Comparison of ENCODE assay signal across 8 cellular contexts in the genomic region with DNA sequence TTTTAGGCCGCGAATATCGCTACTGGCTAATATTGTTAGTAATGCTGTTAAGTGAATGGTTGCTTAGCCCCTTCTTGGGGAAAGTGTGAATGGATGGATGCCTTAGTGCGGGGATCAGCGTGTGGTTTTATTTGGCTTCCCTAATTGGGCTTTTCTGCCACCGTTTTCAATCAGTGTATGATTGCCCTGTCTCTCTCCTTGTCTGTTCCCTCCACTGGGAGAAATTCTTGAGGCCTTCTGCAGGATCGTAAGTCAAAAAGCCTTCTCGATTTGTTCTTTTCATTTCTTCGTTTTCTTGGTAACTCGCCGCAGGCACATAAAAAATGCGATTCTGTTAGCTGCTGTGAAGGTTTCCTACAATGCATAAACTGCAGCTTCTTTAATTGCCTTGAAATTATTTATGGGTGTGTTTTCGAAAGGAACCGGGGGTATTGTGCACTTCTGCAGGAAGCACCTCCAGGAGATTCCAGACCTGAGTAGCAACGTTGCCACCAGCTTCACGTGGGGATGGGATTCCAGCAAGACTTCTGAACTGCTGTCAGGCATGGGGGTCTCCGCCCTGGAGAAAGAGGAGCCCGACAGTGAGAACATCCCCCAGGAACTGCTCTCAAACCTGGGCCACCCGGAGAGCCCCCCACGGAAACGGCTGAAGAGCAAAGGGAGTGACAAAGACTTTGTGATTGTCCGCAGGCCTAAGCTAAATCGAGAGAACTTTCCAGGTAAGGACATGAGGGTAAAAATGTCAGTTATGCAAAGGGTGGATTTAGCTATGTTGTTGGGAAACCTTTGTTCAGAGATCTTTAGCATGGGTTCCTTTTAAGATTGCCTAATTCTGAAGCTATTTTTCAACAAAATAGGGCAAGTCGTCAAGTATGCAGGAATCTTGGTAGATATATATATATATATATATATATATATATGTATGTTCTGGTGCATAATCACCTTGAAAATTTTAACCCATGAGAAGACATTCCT. TPM values are rescaled to one million over a fixed set of nuclear protein-coding genes. Genes with fewer than 3 reads are reported as not detected.
DNase-seq lines count a peak whose midpoint lies in the region; ATAC-seq lines count a peak whose summit lies in the region.

No MANE protein-coding gene starts in this region.

- peak overlapping the region; percentile 88 for H3K27ac Mint-ChIP-seq in activated naive CD4-positive, alpha-beta T cell treated with anti-CD3 and anti-CD28 coated beads, Interleukin-2, amount 50 U/mL, for 24 hours
- peak overlapping the region; percentile 84 for H3K27ac Mint-ChIP-seq in activated CD4-positive, alpha-beta memory T cell treated with anti-CD3 and anti-CD28 coated beads for 36 hours

- peaks cover 22% of the 10 kb centered on the region for H3K36me3 Mint-ChIP-seq in activated naive CD4-positive, alpha-beta T cell treated with anti-CD3 and anti-CD28 coated beads, Interleukin-2, amount 50 U/mL, for 24 hours
- H3K36me3 Mint-ChIP-seq in activated CD4-positive, alpha-beta memory T cell treated with anti-CD3 and anti-CD28 coated beads for 36 hours, result peaks cover 49% of the 10 kb centered on the region

- CTCF ChIA-PET in activated CD4-positive, alpha-beta memory T cell treated with anti-CD3 and anti-CD28 coated beads for 36 hours (lab: Charles Lee), result interaction anchor here (0.8 to 2.2 kb wide), 3 partner anchors 74 to 90 kb away, joined by 3 to 7 read pairs (median 7); partner anchors contain the start of gene NADK2

- peak overlapping the region; percentile 92 for H3K4me3 Mint-ChIP-seq in activated naive CD4-positive, alpha-beta T cell treated with anti-CD3 and anti-CD28 coated beads, Interleukin-2, amount 50 U/mL, for 24 hours
- H3K4me3 Mint-ChIP-seq in activated CD4-positive, alpha-beta memory T cell treated with anti-CD3 and anti-CD28 coated beads for 36 hours, result peak overlapping the region; percentile 95

- ATAC-seq in HG03520 (IDR thresholded peaks at IDR 0.05; ENCODE audit: unreplicated experiment), result peak; percentile 0
- ATAC-seq in Right ventricle myocardium superior (ENCODE audit: poor library complexity), result peak; percentile 13
- no peak for ATAC-seq in GM21423 (IDR thresholded peaks at IDR 0.05; ENCODE audit: unreplicated experiment)

- H3K4me1 Mint-ChIP-seq in activated naive CD4-positive, alpha-beta T cell treated with anti-CD3 and anti-CD28 coated beads, Interleukin-2, amount 50 U/mL, for 24 hours, result peaks cover 71% of the 10 kb centered on the region
- peaks cover 64% of the 10 kb centered on the region for H3K4me1 Mint-ChIP-seq in activated CD4-positive, alpha-beta memory T cell treated with anti-CD3 and anti-CD28 coated beads for 36 hours (ENCODE audit: low read depth)

- no peaks in the 10 kb centered on the region for H3K27me3 Mint-ChIP-seq in activated naive CD4-positive, alpha-beta T cell treated with anti-CD3 and anti-CD28 coated beads, Interleukin-2, amount 50 U/mL, for 24 hours
- H3K27me3 Mint-ChIP-seq in activated CD4-positive, alpha-beta memory T cell treated with anti-CD3 and anti-CD28 coated beads for 36 hours, result no peaks in the 10 kb centered on the region

- no peak for DNase-seq in activated naive CD4-positive, alpha-beta T cell (lab: John Stamatoyannopoulos, UW)
- DNase-seq in activated CD4-positive, alpha-beta memory T cell treated with anti-CD3 and anti-CD28 coated beads for 36 hours, result no peak
- no peak for DNase-seq in Right ventricle myocardium superior
- DNase-seq in putamen (ENCODE audit: low spot score), result peak; percentile 26
- DNase-seq in DMS79 treated with DMSO at 0.1 percent for 48 hours (lab: John Stamatoyannopoulos, UW), result no peak

- POLR2A ChIA-PET in activated CD4-positive, alpha-beta memory T cell treated with anti-CD3 and anti-CD28 coated beads for 36 hours (lab: Charles Lee), result interaction anchor here (0.7 to 3.3 kb wide), 5 partner anchors 11 to 1223 kb away, joined by 3 to 34 read pairs (median 3); partner anchors contain the start of genes DNAJC21 and NADK2

- intact Hi-C loops in activated CD4-positive, alpha-beta memory T cell treated with anti-CD3 and anti-CD28 coated beads for 36 hours (cut with micrococcal nuclease), result loop anchor here (5.0 to 10.0 kb wide), 3 partner anchors 298 to 542 kb away; partner anchors contain the start of genes IL7R and SLC1A3
- intact Hi-C loops in Right ventricle myocardium superior (cut with DNase I), result no loop called here

- H3K9me3 Mint-ChIP-seq in activated naive CD4-positive, alpha-beta T cell treated with anti-CD3 and anti-CD28 coated beads, Interleukin-2, amount 50 U/mL, for 24 hours, result no peaks in the 10 kb centered on the region
- no peaks in the 10 kb centered on the region for H3K9me3 Mint-ChIP-seq in activated CD4-positive, alpha-beta memory T cell treated with anti-CD3 and anti-CD28 coated beads for 36 hours

RNA-seq across cellular contexts. Expression of gene SKP2, which starts 0.7 kb away (rescaled TPM):
- 10 to 100 TPM; 33.1 to 34.7 TPM for total RNA-seq in activated CD4-positive, alpha-beta memory T cell treated with anti-CD3 and anti-CD28 coated beads for 36 hours
- total RNA-seq in Right ventricle myocardium superior, result 4.7 TPM

RNA-seq across cellular contexts. Expression of gene LMBRD2, which starts 0.9 kb away (rescaled TPM):
- 10 to 100 TPM in 1 of 2 experiments, 1 to 10 TPM in 1; 8.1 to 10.0 TPM for total RNA-seq in activated CD4-positive, alpha-beta memory T cell treated with anti-CD3 and anti-CD28 coated beads for 36 hours
- 9.5 TPM for total RNA-seq in Right ventricle myocardium superior
